In the genomic region with DNA sequence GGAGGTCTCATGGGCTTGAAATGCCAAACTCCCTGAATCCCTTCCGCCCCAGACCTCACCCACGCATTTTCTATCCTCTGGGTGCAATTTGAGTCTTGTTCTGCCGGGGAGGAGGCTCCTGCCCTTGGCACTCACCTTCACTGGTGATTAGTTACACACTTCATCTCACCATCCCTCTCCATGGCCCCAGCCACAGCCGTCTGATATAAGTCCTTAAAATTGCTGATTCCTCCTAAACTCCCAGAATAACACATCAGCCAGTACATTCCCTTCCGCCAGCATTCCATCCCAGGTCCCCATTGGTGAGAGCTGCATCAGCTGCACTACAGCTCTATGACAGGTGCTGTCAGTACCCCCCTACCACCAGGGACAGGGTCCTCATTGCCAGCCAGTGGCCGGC, we compare ENCODE assay signal across 17 cellular contexts. TPM values are rescaled to one million over a fixed set of nuclear protein-coding genes. Genes with fewer than 3 reads are reported as not detected.
A peak's percentile ranks its signal among the peaks of the same experiment; 100 is the strongest.
DNase-seq lines count a peak whose midpoint lies in the region; ATAC-seq and TF ChIP-seq lines count a peak whose summit lies in the region.
"Had no signal": no experiment of that assay in that cellular context is flagged by ENCODE, and none has a peak within 500 bp of the region (broad histone marks: within the 10 kb centered on the region; RNA-seq: fewer than 3 reads in every experiment).

No MANE protein-coding gene starts in this region.

- no peaks in the 10 kb centered on the region for H3K9me3 ChIP-seq in CD4-positive, alpha-beta T cell (ENCODE audit: control insufficient read depth, low read length)
- no peaks in the 10 kb centered on the region for H3K9me3 ChIP-seq in right atrium auricular region

- no peak overlapping the region for H3K4me3 Mint-ChIP-seq in activated naive CD4-positive, alpha-beta T cell treated with anti-CD3 and anti-CD28 coated beads for 36 hours
- H3K4me3 Mint-ChIP-seq in CD4-positive, alpha-beta T cell, result peak overlapping the region; percentile 22

- peaks cover 0 to 46% of the 10 kb centered on the region in 2 donors for H3K4me1 ChIP-seq in right atrium auricular region

- POLR2A ChIA-PET in CD4-positive, alpha-beta T cell (lab: Charles Lee), result no interaction called here
- POLR2A ChIA-PET in RWPE1 (lab: Yijun Ruan, JAX; ENCODE audit: low non-redundant PET), result no interaction called here

- DNase-seq in activated naive CD4-positive, alpha-beta T cell treated with anti-CD3 and anti-CD28 coated beads for 36 hours, result no peak
- no peak for DNase-seq in activated naive CD4-positive, alpha-beta T cell treated with anti-CD3 and anti-CD28 coated beads, Interleukin-2, amount 50 U/mL, for 16 hours
- DNase-seq in CD4-positive, alpha-beta T cell, result no peak
- DNase-seq in RWPE1 (ENCODE audit: low spot score) (no peak), right atrium auricular region (ENCODE audit: low spot score) (no peak), D341Med (ENCODE audit: low spot score) (no peak), NCI-H1105 treated with DMSO at 0.1 percent for 48 hours (lab: John Stamatoyannopoulos, UW) (no peak)
- DNase-seq: Calu3; CD4-positive, CD25-positive, alpha-beta regulatory T cell; GF-D8; GOT3; NCI-H1436 treated with DMSO at 0.1 percent for 48 hours; NCI-H2081 treated with DMSO at 0.1 percent for 48 hours; NCI-H526; OCI-M1; RPMI8226 had no signal

- intact Hi-C loops in activated naive CD4-positive, alpha-beta T cell treated with anti-CD3 and anti-CD28 coated beads for 36 hours (cut with micrococcal nuclease), result no loop called here
- intact Hi-C loops in CD4-positive, alpha-beta T cell (cut with DNase I, micrococcal nuclease), result loop anchor here in 1 of 2 experiments (5.0 kb wide), 2 partner anchors 140 to 445 kb away; partner anchors contain the start of genes CYB5A and ZNF407

- no peak overlapping the region for H3K27ac ChIP-seq in CD4-positive, alpha-beta T cell (ENCODE audit: low read depth, low read length)
- H3K27ac ChIP-seq in RWPE1 (peak overlapping the region; percentile 22), right atrium auricular region (peak overlapping the region; percentile 67 to 79)

- no peak for TF ChIP-seq CTCF in CD4-positive, alpha-beta T cell (IDR thresholded peaks at IDR 0.05)
- TF ChIP-seq CTCF in RWPE1 (conservative IDR thresholded peaks at IDR 0.05; ENCODE audit: low read depth) (no peak), right atrium auricular region (IDR thresholded peaks at IDR 0.05) (no peak)

- H3K4me3 ChIP-seq in right atrium auricular region, result no peak overlapping the region

- H3K27me3 Mint-ChIP-seq in activated naive CD4-positive, alpha-beta T cell treated with anti-CD3 and anti-CD28 coated beads for 36 hours (ENCODE audit: low read depth), result no peaks in the 10 kb centered on the region
- H3K27me3 Mint-ChIP-seq in CD4-positive, alpha-beta T cell, result no peaks in the 10 kb centered on the region

- H3K36me3 Mint-ChIP-seq in activated naive CD4-positive, alpha-beta T cell treated with anti-CD3 and anti-CD28 coated beads for 36 hours (ENCODE audit: low read depth), result peaks cover 43% of the 10 kb centered on the region
- H3K36me3 Mint-ChIP-seq in CD4-positive, alpha-beta T cell (ENCODE audit: low read depth), result peaks cover 75% of the 10 kb centered on the region

- peaks cover 37% of the 10 kb centered on the region for H3K36me3 ChIP-seq in right atrium auricular region

- no peak for ATAC-seq in CD4-positive, alpha-beta T cell (ENCODE audit: poor library complexity)
- no peak for ATAC-seq in SK-N-SH treated with all-trans-retinoic acid at 6 μM for 48 hours

- H3K27ac Mint-ChIP-seq in activated naive CD4-positive, alpha-beta T cell treated with anti-CD3 and anti-CD28 coated beads for 36 hours, result peak overlapping the region; percentile 21
- no peak overlapping the region for H3K27ac Mint-ChIP-seq in CD4-positive, alpha-beta T cell
- H3K27ac Mint-ChIP-seq: CD4-positive, CD25-positive, alpha-beta regulatory T cell had no signal

- no peaks in the 10 kb centered on the region for H3K9me3 Mint-ChIP-seq in activated naive CD4-positive, alpha-beta T cell treated with anti-CD3 and anti-CD28 coated beads for 36 hours
- H3K9me3 Mint-ChIP-seq in CD4-positive, alpha-beta T cell, result no peaks in the 10 kb centered on the region

- peaks cover 45% of the 10 kb centered on the region for H3K4me1 Mint-ChIP-seq in activated naive CD4-positive, alpha-beta T cell treated with anti-CD3 and anti-CD28 coated beads for 36 hours (ENCODE audit: low read depth)
- H3K4me1 Mint-ChIP-seq in CD4-positive, alpha-beta T cell (ENCODE audit: low read depth), result peaks cover 52% of the 10 kb centered on the region

- CTCF ChIA-PET in activated naive CD4-positive, alpha-beta T cell treated with anti-CD3 and anti-CD28 coated beads for 36 hours (lab: Charles Lee), result interaction anchor here (0.9 to 3.2 kb wide), 5 partner anchors 13 to 399 kb away, joined by 3 to 22 read pairs (median 3); no protein-coding TSS in a partner anchor
- CTCF ChIA-PET in CD4-positive, alpha-beta T cell (lab: Charles Lee), result no interaction called here
- CTCF ChIA-PET in RWPE1 (lab: Yijun Ruan, JAX), result no interaction called here

- no peaks in the 10 kb centered on the region for H3K27me3 ChIP-seq in CD4-positive, alpha-beta T cell (ENCODE audit: control insufficient read depth, insufficient read depth, low read length)
- H3K27me3 ChIP-seq in right atrium auricular region, result no peaks in the 10 kb centered on the region

TF ChIP-seq in SK-N-SH treated with all-trans-retinoic acid at 6 μM for 48 hours, 23 proteins besides CTCF, POLR2A, EP300 and RAD21:
- TF ChIP-seq CSDC2 (CRISPR knock-in tag; IDR thresholded peaks at IDR 0.05) (no peak), CSRNP3 (CRISPR knock-in tag; IDR thresholded peaks at IDR 0.05) (no peak), ZNF565 (CRISPR knock-in tag; conservative IDR thresholded peaks at IDR 0.05; ENCODE audit: low read depth) (no peak), POU6F1 (CRISPR knock-in tag; IDR thresholded peaks at IDR 0.05; ENCODE audit: borderline replicate concordance, low read depth) (no peak), BACH2 (CRISPR knock-in tag; IDR thresholded peaks at IDR 0.05; ENCODE audit: borderline replicate concordance) (no peak), PPARA (CRISPR knock-in tag; IDR thresholded peaks at IDR 0.05; ENCODE audit: borderline replicate concordance) (no peak), RARB (CRISPR knock-in tag; IDR thresholded peaks at IDR 0.05) (no peak), ARNTL (CRISPR knock-in tag; IDR thresholded peaks at IDR 0.05; ENCODE audit: borderline replicate concordance, low read depth) (no peak)
- TF ChIP-seq, protein P1, sequence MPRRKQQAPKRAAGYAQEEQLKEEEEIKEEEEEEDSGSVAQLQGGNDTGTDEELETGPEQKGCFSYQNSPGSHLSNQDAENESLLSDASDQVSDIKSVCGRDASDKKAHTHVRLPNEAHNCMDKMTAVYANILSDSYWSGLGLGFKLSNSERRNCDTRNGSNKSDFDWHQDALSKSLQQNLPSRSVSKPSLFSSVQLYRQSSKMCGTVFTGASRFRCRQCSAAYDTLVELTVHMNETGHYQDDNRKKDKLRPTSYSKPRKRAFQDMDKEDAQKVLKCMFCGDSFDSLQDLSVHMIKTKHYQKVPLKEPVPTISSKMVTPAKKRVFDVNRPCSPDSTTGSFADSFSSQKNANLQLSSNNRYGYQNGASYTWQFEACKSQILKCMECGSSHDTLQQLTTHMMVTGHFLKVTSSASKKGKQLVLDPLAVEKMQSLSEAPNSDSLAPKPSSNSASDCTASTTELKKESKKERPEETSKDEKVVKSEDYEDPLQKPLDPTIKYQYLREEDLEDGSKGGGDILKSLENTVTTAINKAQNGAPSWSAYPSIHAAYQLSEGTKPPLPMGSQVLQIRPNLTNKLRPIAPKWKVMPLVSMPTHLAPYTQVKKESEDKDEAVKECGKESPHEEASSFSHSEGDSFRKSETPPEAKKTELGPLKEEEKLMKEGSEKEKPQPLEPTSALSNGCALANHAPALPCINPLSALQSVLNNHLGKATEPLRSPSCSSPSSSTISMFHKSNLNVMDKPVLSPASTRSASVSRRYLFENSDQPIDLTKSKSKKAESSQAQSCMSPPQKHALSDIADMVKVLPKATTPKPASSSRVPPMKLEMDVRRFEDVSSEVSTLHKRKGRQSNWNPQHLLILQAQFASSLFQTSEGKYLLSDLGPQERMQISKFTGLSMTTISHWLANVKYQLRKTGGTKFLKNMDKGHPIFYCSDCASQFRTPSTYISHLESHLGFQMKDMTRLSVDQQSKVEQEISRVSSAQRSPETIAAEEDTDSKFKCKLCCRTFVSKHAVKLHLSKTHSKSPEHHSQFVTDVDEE (CRISPR knock-in tag; IDR thresholded peaks at IDR 0.05), result no peak

RNA-seq across cellular contexts. Expression of gene TIMM21, which starts 3.9 kb away (rescaled TPM):
- total RNA-seq in activated naive CD4-positive, alpha-beta T cell treated with anti-CD3 and anti-CD28 coated beads for 36 hours, result 10 to 100 TPM; 35.6 to 37.7 TPM
- 10 to 100 TPM; 10.7 to 11.8 TPM for total RNA-seq in CD4-positive, alpha-beta T cell
- 10 to 100 TPM; 56.5 to 71.8 TPM for total RNA-seq in right atrium auricular region

RNA-seq across cellular contexts. Expression of gene FBXO15, which starts 4.6 kb away (rescaled TPM):
- 1 to 10 TPM; 1.2 to 1.3 TPM for total RNA-seq in activated naive CD4-positive, alpha-beta T cell treated with anti-CD3 and anti-CD28 coated beads for 36 hours
- 1 to 10 TPM in 1 of 2 experiments, under 1 TPM in 1; 0.58 to 1.0 TPM for total RNA-seq in CD4-positive, alpha-beta T cell
- total RNA-seq in right atrium auricular region, result under 1 TPM in 1 of 2 donors, not detected in 1; 0.30 TPM
- total RNA-seq: CD4-positive, CD25-positive, alpha-beta regulatory T cell had no signal
